ENCODE assay signal across 8 cellular contexts in the genomic region with DNA sequence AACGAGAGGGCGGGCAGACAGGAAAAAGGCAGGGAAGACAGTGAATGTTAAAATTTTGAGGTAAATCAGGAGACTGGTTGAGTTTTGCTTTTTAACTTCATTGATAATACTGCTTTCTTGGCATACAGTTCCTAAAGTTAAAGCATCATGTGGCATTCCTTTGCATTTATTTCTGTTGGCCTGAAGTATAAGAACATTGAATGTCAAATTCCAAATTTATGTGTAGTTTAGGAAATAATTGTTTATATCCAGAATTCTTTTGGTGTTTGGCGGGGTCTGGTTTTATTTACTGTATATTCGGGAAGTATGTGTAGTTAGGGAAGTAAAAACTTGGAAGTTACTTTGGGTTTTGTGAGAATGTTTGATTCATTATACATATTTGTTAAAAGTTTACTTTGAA.
A peak's percentile ranks its signal among the peaks of the same experiment; 100 is the strongest.
DNase-seq lines count a peak whose midpoint lies in the region; ATAC-seq and TF ChIP-seq lines count a peak whose summit lies in the region.

No MANE protein-coding gene starts in this region.

- H3K4me3 ChIP-seq in adipocyte (ENCODE audit: low read length) (peak overlapping the region; percentile 92), kidney epithelial cell (ENCODE audit: low read depth, low read length) (peak overlapping the region; percentile 89)

- H3K4me1 Mint-ChIP-seq in T-helper 1 cell treated with Interleukin-12 subunit alpha and Interleukin-12 subunit beta and Interleukin-4 antibody, amounts not matched to agents 30 μg/mL and 1 μg/mL, for 36 hours (ENCODE audit: low read depth): peaks cover 38% of the 10 kb centered on the region

- H3K36me3 ChIP-seq in adipocyte (ENCODE audit: control insufficient read depth, insufficient read depth, low read length, severe bottlenecking): peaks cover 5% of the 10 kb centered on the region
- H3K36me3 ChIP-seq in kidney epithelial cell (ENCODE audit: control insufficient read depth, insufficient read depth, low read length): no peaks in the 10 kb centered on the region

- H3K27me3 Mint-ChIP-seq in T-helper 1 cell treated with Interleukin-12 subunit alpha and Interleukin-12 subunit beta and Interleukin-4 antibody, amounts not matched to agents 30 μg/mL and 1 μg/mL, for 36 hours (ENCODE audit: low read depth): no peaks in the 10 kb centered on the region

- peak overlapping the region; percentile 90 for H3K4me3 Mint-ChIP-seq in T-helper 1 cell treated with Interleukin-12 subunit alpha and Interleukin-12 subunit beta and Interleukin-4 antibody, amounts not matched to agents 30 μg/mL and 1 μg/mL, for 36 hours

- no peaks in the 10 kb centered on the region for H3K9me3 Mint-ChIP-seq in T-helper 1 cell treated with Interleukin-12 subunit alpha and Interleukin-12 subunit beta and Interleukin-4 antibody, amounts not matched to agents 30 μg/mL and 1 μg/mL, for 36 hours

- H3K27ac Mint-ChIP-seq in T-helper 1 cell treated with Interleukin-12 subunit alpha and Interleukin-12 subunit beta and Interleukin-4 antibody, amounts not matched to agents 30 μg/mL and 1 μg/mL, for 36 hours: peak overlapping the region; percentile 91

- H3K36me3 Mint-ChIP-seq in T-helper 1 cell treated with Interleukin-12 subunit alpha and Interleukin-12 subunit beta and Interleukin-4 antibody, amounts not matched to agents 30 μg/mL and 1 μg/mL, for 36 hours (ENCODE audit: low read depth): peaks cover 2% of the 10 kb centered on the region

- DNase-seq in T-helper 1 cell: no peak
- peak; percentile 39 for DNase-seq in adipocyte (ENCODE audit: low read depth)
- DNase-seq in kidney epithelial cell (ENCODE audit: low read depth): no peak
- DNase-seq in substantia nigra (lab: John Stamatoyannopoulos, UW): no peak
- DNase-seq in DMS79 (lab: John Stamatoyannopoulos, UW): no peak

- no peaks in the 10 kb centered on the region for H3K9me3 ChIP-seq in adipocyte (ENCODE audit: control insufficient read depth, low read length)

- no peak for TF ChIP-seq CTCF in kidney epithelial cell (IDR thresholded peaks at IDR 0.05; ENCODE audit: insufficient read depth, low read length, poor library complexity, severe bottlenecking)

- H3K27ac ChIP-seq in substantia nigra (ENCODE audit: low read depth, low read length, poor library complexity, severe bottlenecking): peak overlapping the region; percentile 69

- ATAC-seq in GM21825 (IDR thresholded peaks at IDR 0.05; ENCODE audit: unreplicated experiment): no peak
- no peak for ATAC-seq in HG02885 (IDR thresholded peaks at IDR 0.05; ENCODE audit: poor library complexity, unreplicated experiment)

- H3K27me3 ChIP-seq in adipocyte (replicated peaks; ENCODE audit: control insufficient read depth, insufficient read depth, low read length) (no peaks in the 10 kb centered on the region), kidney epithelial cell (ENCODE audit: control insufficient read depth, insufficient read depth, low read length) (no peaks in the 10 kb centered on the region)

- peak overlapping the region; percentile 92 for H3K9ac ChIP-seq in adipocyte (ENCODE audit: low read length)

- H3K4me1 ChIP-seq in adipocyte (ENCODE audit: control insufficient read depth, insufficient read depth, low read length): peaks cover 40% of the 10 kb centered on the region
